20 cellular contexts compared by ENCODE assay signal in the genomic region with DNA sequence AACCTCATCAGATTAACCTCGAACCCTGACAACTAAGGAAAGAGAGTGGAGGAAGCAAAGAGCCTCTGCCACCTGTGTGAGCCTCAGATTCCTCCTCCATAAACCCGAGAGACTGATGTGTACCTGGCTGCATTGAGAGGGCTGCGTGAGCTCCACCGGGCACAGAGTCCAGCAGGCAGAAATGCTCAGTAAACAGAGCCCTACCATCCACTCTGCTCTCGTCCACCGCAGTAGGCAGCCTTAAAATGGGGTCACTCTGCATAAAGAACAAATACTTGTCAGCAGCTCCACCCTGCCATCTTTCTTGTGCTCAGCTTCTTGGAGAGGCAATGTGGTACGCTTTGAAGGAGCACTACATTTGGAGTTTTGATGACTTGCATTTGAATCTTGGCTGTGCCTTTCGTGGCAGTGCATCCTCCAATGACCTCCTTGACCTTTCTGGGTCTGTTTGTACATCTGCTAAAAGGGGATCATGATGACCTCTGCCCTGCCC. TPM values are rescaled to one million over a fixed set of nuclear protein-coding genes. Genes with fewer than 3 reads are reported as not detected.
DNase-seq lines count a peak whose midpoint lies in the region.
"Had no signal": no experiment of that assay in that cellular context is flagged by ENCODE, and none has a peak within 500 bp of the region (broad histone marks: within the 10 kb centered on the region; RNA-seq: fewer than 3 reads in every experiment).

No MANE protein-coding gene starts in this region.

- H3K4me1 ChIP-seq in CD4-positive, alpha-beta memory T cell (ENCODE audit: insufficient read depth, low read length): peaks cover 78% of the 10 kb centered on the region
- H3K4me1 ChIP-seq: upper lobe of right lung had no signal

- H3K9me3 Mint-ChIP-seq in activated CD4-positive, alpha-beta T cell treated with anti-CD3 and anti-CD28 coated beads, Interleukin-2, amount 10 ng/mL, durations not matched to agents 24 days and 14 days: no peaks in the 10 kb centered on the region
- H3K9me3 Mint-ChIP-seq in CD4-positive, alpha-beta memory T cell: no peaks in the 10 kb centered on the region
- H3K9me3 Mint-ChIP-seq in activated T-helper 1 cell treated with anti-CD3 and anti-CD28 coated beads, Interleukin-12 subunit alpha, Interleukin-12 subunit beta, Interleukin-2, Interleukin-4 antibody, amounts not matched to agents 30 ng/mL and 10 ng/mL and 1 ng/mL, durations not matched to agents 14 hours and 24 hours and 36 hours: no peaks in the 10 kb centered on the region

- no peaks in the 10 kb centered on the region for H3K36me3 ChIP-seq in CD4-positive, alpha-beta memory T cell (ENCODE audit: insufficient read depth, low read length)
- H3K36me3 ChIP-seq: neutrophil, upper lobe of right lung had no signal

- peaks cover 3% of the 10 kb centered on the region for H3K27me3 Mint-ChIP-seq in activated CD4-positive, alpha-beta T cell treated with anti-CD3 and anti-CD28 coated beads, Interleukin-2, amount 10 ng/mL, durations not matched to agents 24 days and 14 days
- H3K27me3 Mint-ChIP-seq in CD4-positive, alpha-beta memory T cell: no peaks in the 10 kb centered on the region
- no peaks in the 10 kb centered on the region for H3K27me3 Mint-ChIP-seq in activated T-helper 1 cell treated with anti-CD3 and anti-CD28 coated beads, Interleukin-12 subunit alpha, Interleukin-12 subunit beta, Interleukin-2, Interleukin-4 antibody, amounts not matched to agents 30 ng/mL and 10 ng/mL and 1 ng/mL, durations not matched to agents 14 hours and 24 hours and 36 hours (ENCODE audit: insufficient read depth)

- POLR2A ChIA-PET in CD4-positive, alpha-beta memory T cell (lab: Charles Lee; ENCODE audit: partially characterized antibody): interaction anchor here (3.8 to 26.1 kb wide), 3 partner anchors 12 to 19 kb away, joined by 25 to 1022 read pairs (median 254); no protein-coding TSS in a partner anchor

- DNase-seq in activated CD4-positive, alpha-beta T cell treated with anti-CD3 and anti-CD28 coated beads, Interleukin-2, amount 10 ng/mL, durations not matched to agents 24 days and 14 days: no peak
- no peak for DNase-seq in activated CD4-positive, alpha-beta T cell treated with anti-CD3 and anti-CD28 coated beads for 1 hour
- DNase-seq in CD4-positive, alpha-beta memory T cell: no peak
- no peak for DNase-seq in activated T-helper 1 cell treated with anti-CD3 and anti-CD28 coated beads, Interleukin-12 subunit alpha, Interleukin-12 subunit beta, Interleukin-2, Interleukin-4 antibody, amounts not matched to agents 30 ng/mL and 10 ng/mL and 1 ng/mL, durations not matched to agents 14 hours and 24 hours and 36 hours (ENCODE audit: low spot score)
- DNase-seq in mesenteric fat pad (ENCODE audit: low spot score): peak; percentile 64
- no peak for DNase-seq in cerebellar cortex (ENCODE audit: low spot score)
- no peak for DNase-seq in NCI-H226
- no peak for DNase-seq in iPS-NIHi7 (ENCODE audit: extremely low spot score)
- DNase-seq: dorsolateral prefrontal cortex; foreskin keratinocyte; Karpas-422; NCI-H1048; NCI-H2029; SIG-M5; stimulated activated CD4-positive, alpha-beta T cell treated with anti-CD3 and anti-CD28 coated beads, Interleukin-4, amount 100 ng/mL, for 4 hours; T-helper 1 cell; upper lobe of right lung had no signal

- no peaks in the 10 kb centered on the region for H3K9me3 ChIP-seq in CD4-positive, alpha-beta memory T cell (ENCODE audit: control insufficient read depth in 1 of 2, low read length in 2 of 2)
- H3K9me3 ChIP-seq: neutrophil, upper lobe of right lung had no signal

- intact Hi-C loops in activated CD4-positive, alpha-beta T cell treated with anti-CD3 and anti-CD28 coated beads, Interleukin-2, amount 10 ng/mL, durations not matched to agents 24 days and 14 days (cut with micrococcal nuclease): no loop called here
- intact Hi-C loops in CD4-positive, alpha-beta memory T cell (cut with micrococcal nuclease): no loop called here
- intact Hi-C loops in activated T-helper 1 cell treated with anti-CD3 and anti-CD28 coated beads, Interleukin-12 subunit alpha, Interleukin-12 subunit beta, Interleukin-2, Interleukin-4 antibody, amounts not matched to agents 30 ng/mL and 10 ng/mL and 1 ng/mL, durations not matched to agents 14 hours and 24 hours and 36 hours (cut with micrococcal nuclease): no loop called here

- peak overlapping the region; percentile 9 for H3K27ac ChIP-seq in CD4-positive, alpha-beta memory T cell (ENCODE audit: low read depth, low read length)
- H3K27ac ChIP-seq: dorsolateral prefrontal cortex, foreskin keratinocyte, neutrophil, upper lobe of right lung had no signal

- H3K27ac Mint-ChIP-seq in activated CD4-positive, alpha-beta T cell treated with anti-CD3 and anti-CD28 coated beads, Interleukin-2, amount 10 ng/mL, durations not matched to agents 24 days and 14 days: peak overlapping the region; percentile 72
- H3K27ac Mint-ChIP-seq in CD4-positive, alpha-beta memory T cell: peak overlapping the region; percentile 77 to 95 (median 90)
- H3K27ac Mint-ChIP-seq in activated T-helper 1 cell treated with anti-CD3 and anti-CD28 coated beads, Interleukin-12 subunit alpha, Interleukin-12 subunit beta, Interleukin-2, Interleukin-4 antibody, amounts not matched to agents 30 ng/mL and 10 ng/mL and 1 ng/mL, durations not matched to agents 14 hours and 24 hours and 36 hours: peak overlapping the region; percentile 55

- peaks cover 62% of the 10 kb centered on the region for H3K4me1 Mint-ChIP-seq in activated CD4-positive, alpha-beta T cell treated with anti-CD3 and anti-CD28 coated beads, Interleukin-2, amount 10 ng/mL, durations not matched to agents 24 days and 14 days
- H3K4me1 Mint-ChIP-seq in CD4-positive, alpha-beta memory T cell: peaks cover 54 to 89% (median 61%) of the 10 kb centered on the region in 4 donors
- H3K4me1 Mint-ChIP-seq in activated T-helper 1 cell treated with anti-CD3 and anti-CD28 coated beads, Interleukin-12 subunit alpha, Interleukin-12 subunit beta, Interleukin-2, Interleukin-4 antibody, amounts not matched to agents 30 ng/mL and 10 ng/mL and 1 ng/mL, durations not matched to agents 14 hours and 24 hours and 36 hours (ENCODE audit: low read depth): peaks cover 75% of the 10 kb centered on the region

- CTCF ChIA-PET in CD4-positive, alpha-beta memory T cell (lab: Charles Lee; ENCODE audit: partially characterized antibody): interaction anchor here (2.2 kb wide), 1 partner anchor 89 kb away, joined by 11 read pairs; the partner anchor contains the start of gene CD6

- peak overlapping the region; percentile 29 for H3K4me3 Mint-ChIP-seq in activated CD4-positive, alpha-beta T cell treated with anti-CD3 and anti-CD28 coated beads, Interleukin-2, amount 10 ng/mL, durations not matched to agents 24 days and 14 days
- peak overlapping the region in 4 of 8 donors; percentile 14 to 80 (median 26) for H3K4me3 Mint-ChIP-seq in CD4-positive, alpha-beta memory T cell
- H3K4me3 Mint-ChIP-seq in activated T-helper 1 cell treated with anti-CD3 and anti-CD28 coated beads, Interleukin-12 subunit alpha, Interleukin-12 subunit beta, Interleukin-2, Interleukin-4 antibody, amounts not matched to agents 30 ng/mL and 10 ng/mL and 1 ng/mL, durations not matched to agents 14 hours and 24 hours and 36 hours: no peak overlapping the region

- no peaks in the 10 kb centered on the region for H3K27me3 ChIP-seq in CD4-positive, alpha-beta memory T cell (ENCODE audit: insufficient read depth, low read length)
- H3K27me3 ChIP-seq: dorsolateral prefrontal cortex, foreskin keratinocyte, neutrophil, upper lobe of right lung had no signal

- H3K36me3 Mint-ChIP-seq in activated CD4-positive, alpha-beta T cell treated with anti-CD3 and anti-CD28 coated beads, Interleukin-2, amount 10 ng/mL, durations not matched to agents 24 days and 14 days (ENCODE audit: low read depth): peaks cover 71% of the 10 kb centered on the region
- H3K36me3 Mint-ChIP-seq in CD4-positive, alpha-beta memory T cell: peaks cover 0 to 5% of the 10 kb centered on the region in 2 donors
- peaks cover 55% of the 10 kb centered on the region for H3K36me3 Mint-ChIP-seq in activated T-helper 1 cell treated with anti-CD3 and anti-CD28 coated beads, Interleukin-12 subunit alpha, Interleukin-12 subunit beta, Interleukin-2, Interleukin-4 antibody, amounts not matched to agents 30 ng/mL and 10 ng/mL and 1 ng/mL, durations not matched to agents 14 hours and 24 hours and 36 hours (ENCODE audit: low read depth)

- H3K4me3 ChIP-seq in CD4-positive, alpha-beta memory T cell (ENCODE audit: low read length in 2 of 2): no peak overlapping the region
- H3K4me3 ChIP-seq: dorsolateral prefrontal cortex, upper lobe of right lung had no signal

RNA-seq across cellular contexts. Expression of gene CD5, which starts 43.0 kb away (rescaled TPM):
- 368 and 385 TPM in 2 replicates for total RNA-seq in activated CD4-positive, alpha-beta T cell treated with anti-CD3 and anti-CD28 coated beads, Interleukin-2, amount 10 ng/mL, durations not matched to agents 24 days and 14 days
- total RNA-seq in CD4-positive, alpha-beta memory T cell: 100 to 1,000 TPM; 283 to 289 TPM
- polyA plus RNA-seq in CD4-positive, alpha-beta memory T cell: 100 to 1,000 TPM; 170 to 323 TPM
- 336 and 339 TPM in 2 replicates for total RNA-seq in activated T-helper 1 cell treated with anti-CD3 and anti-CD28 coated beads, Interleukin-12 subunit alpha, Interleukin-12 subunit beta, Interleukin-2, Interleukin-4 antibody, amounts not matched to agents 30 ng/mL and 10 ng/mL and 1 ng/mL, durations not matched to agents 14 hours and 24 hours and 36 hours
- total RNA-seq in mesenteric fat pad: 0.26 TPM
- total RNA-seq: epithelial cell of proximal tubule, foreskin keratinocyte had no signal
- polyA plus RNA-seq: BJ, foreskin keratinocyte had no signal

Comparison
In these comparisons a context has a peak if more than half of its experiments do, and no peak if none do; other contexts are left out.
1. RNA of gene CD5, which starts 43.0 kb away (total RNA-seq): 368 to 385 TPM in activated CD4-positive, alpha-beta T cell treated with anti-CD3 and anti-CD28 coated beads, Interleukin-2, amount 10 ng/mL, durations not matched to agents 24 days and 14 days, 336 to 339 TPM in activated T-helper 1 cell treated with anti-CD3 and anti-CD28 coated beads, Interleukin-12 subunit alpha, Interleukin-12 subunit beta, Interleukin-2, Interleukin-4 antibody, amounts not matched to agents 30 ng/mL and 10 ng/mL and 1 ng/mL, durations not matched to agents 14 hours and 24 hours and 36 hours and 283 to 289 TPM in CD4-positive, alpha-beta memory T cell; 0.26 TPM in mesenteric fat pad (single experiment); every median in the first group is over 100 times any median in the second.
2. Peak in every context shown above with its lines, with median percentiles within 50 percentile points of each other: H3K27ac Mint-ChIP-seq.